ENCODE assay signal across 23 cellular contexts in the genomic region with DNA sequence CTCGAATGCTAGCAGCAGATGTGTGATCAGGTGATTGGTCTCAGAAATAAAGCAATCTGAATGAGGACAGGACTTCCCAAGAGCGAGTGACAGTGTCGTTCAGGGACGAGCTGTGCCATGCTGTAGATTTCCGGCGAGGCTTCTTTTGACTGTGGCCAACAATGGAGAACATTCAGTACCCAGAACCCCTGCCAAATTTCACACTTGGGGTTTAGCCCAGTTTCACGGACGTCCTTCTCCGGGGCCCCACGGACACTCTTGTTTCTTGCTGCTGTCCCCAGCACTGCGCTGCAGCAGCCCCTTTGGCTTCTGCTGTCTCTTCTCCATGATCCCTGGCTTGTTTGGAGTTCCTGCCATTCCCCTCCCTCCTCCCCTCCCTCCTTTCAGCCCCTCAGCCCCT.
"Had no signal": no experiment of that assay in that cellular context is flagged by ENCODE, and none has a peak within 500 bp of the region (broad histone marks: within the 10 kb centered on the region; RNA-seq: fewer than 3 reads in every experiment).

No MANE protein-coding gene starts in this region.

- H3K4me3 ChIP-seq: colonic mucosa, dorsolateral prefrontal cortex, pancreas, testis, uterus had no signal

- FAIRE-seq: astrocyte, endothelial cell of umbilical vein, keratinocyte, pancreas, TTC549 had no signal

- H3K36me3 ChIP-seq: colonic mucosa, neutrophil, pancreas, uterus had no signal

- H3K27me3 ChIP-seq: colonic mucosa, pancreas, testis, uterus had no signal

- H3K27ac ChIP-seq: colonic mucosa, neutrophil, pancreas, testis, uterus had no signal

- DNase-seq: activated CD4-positive, alpha-beta T cell treated with anti-CD3 and anti-CD28 coated beads for 36 hours; activated CD4-positive, alpha-beta T cell treated with anti-CD3 and anti-CD28 coated beads, Interleukin-2, amount 50 U/mL, for 4 hours; activated CD8-positive, alpha-beta memory T cell treated with anti-CD3 and anti-CD28 coated beads for 24 hours; activated CD8-positive, alpha-beta memory T cell treated with anti-CD3 and anti-CD28 coated beads, Interleukin-2, amount 50 U/mL, for 4 hours; activated naive CD4-positive, alpha-beta T cell; activated T-cell treated with anti-CD3 and anti-CD28 coated beads, Interleukin-2, amount 50 U/mL, for 24 hours; colonic mucosa; effector memory CD8-positive, alpha-beta T cell; foreskin melanocyte; pancreas; stimulated activated CD4-positive, alpha-beta T cell treated with anti-CD3 and anti-CD28 coated beads, Interleukin-2, amount 100 ng/mL, for 48 hours; stimulated activated CD8-positive, alpha-beta memory T cell treated with anti-CD3 and anti-CD28 coated beads, Interleukin-4, amount 100 ng/mL, for 48 hours; stimulated activated naive B cell treated with anti-CD40 and anti-IgM and Interleukin-4, amounts not matched to agents 10 μg/mL and 1 μg/mL and 100 μg/mL, for 72 hours; T-helper 1 cell; testis; trophoblast cell; uterus had no signal

- H3K4me1 ChIP-seq: colonic mucosa, pancreas, uterus had no signal

- H3K9me3 ChIP-seq: colonic mucosa, neutrophil, pancreas, testis, uterus had no signal
